17 cellular contexts compared by ENCODE assay signal in the genomic region with DNA sequence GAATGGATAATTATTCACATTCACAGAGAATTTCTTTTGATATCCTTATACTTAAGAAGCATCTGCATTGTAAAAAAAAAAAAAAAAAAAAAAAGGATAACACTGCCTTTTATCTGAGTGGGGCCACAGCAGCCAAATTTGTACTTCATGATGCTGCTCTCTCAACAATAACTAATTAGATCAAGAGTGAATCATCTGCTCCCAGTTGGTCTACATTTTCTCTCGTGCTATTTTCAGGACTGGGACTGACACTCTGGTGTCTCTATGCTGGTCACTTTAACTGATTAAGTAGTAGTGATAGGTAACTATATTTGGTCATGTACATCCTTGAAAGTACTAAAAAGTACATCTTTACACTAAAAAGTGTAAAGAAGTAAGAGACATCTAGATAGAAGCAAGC.
DNase-seq lines count a peak whose midpoint lies in the region; ATAC-seq, FAIRE-seq and TF ChIP-seq lines count a peak whose summit lies in the region.
"Had no signal": no experiment of that assay in that cellular context is flagged by ENCODE, and none has a peak within 500 bp of the region (broad histone marks: within the 10 kb centered on the region; RNA-seq: fewer than 3 reads in every experiment).

No MANE protein-coding gene starts in this region.

- H3K9me3 ChIP-seq in left ventricle myocardium inferior (replicated peaks): no peaks in the 10 kb centered on the region

- no peaks in the 10 kb centered on the region for H3K27me3 ChIP-seq in left ventricle myocardium inferior (ENCODE audit: low read depth)

- H3K4me1 Mint-ChIP-seq in activated naive CD4-positive, alpha-beta T cell treated with anti-CD3 and anti-CD28 coated beads, Interleukin-2, amount 50 U/mL, for 24 hours: peaks cover 24% of the 10 kb centered on the region
- H3K4me1 Mint-ChIP-seq in glutamatergic neuron (ENCODE audit: low read depth, unreplicated experiment): peaks cover 3% of the 10 kb centered on the region

- DNase-seq in activated naive CD4-positive, alpha-beta T cell treated with anti-CD3 and anti-CD28 coated beads, Interleukin-2, amount 50 U/mL, for 72 hours (ENCODE audit: low spot score in 2 of 2): no peak
- DNase-seq in NCI-H446 treated with DMSO at 0.1 percent for 48 hours (lab: John Stamatoyannopoulos, UW) (peak; percentile 95), glutamatergic neuron (no peak), RCC 7860 (ENCODE audit: low spot score) (no peak), GM19239 (ENCODE audit: insufficient read length, low spot score) (no peak), left ventricle myocardium inferior (no peak)
- DNase-seq: MV-4-11, NCI-H1436, NCI-H2107, NCI-H510A, NCI-H82 had no signal

- H3K36me3 ChIP-seq in left ventricle myocardium inferior: no peaks in the 10 kb centered on the region

- peaks cover 5% of the 10 kb centered on the region for H3K9me3 Mint-ChIP-seq in activated naive CD4-positive, alpha-beta T cell treated with anti-CD3 and anti-CD28 coated beads, Interleukin-2, amount 50 U/mL, for 24 hours
- H3K9me3 Mint-ChIP-seq in activated naive CD4-positive, alpha-beta T cell treated with anti-CD3 and anti-CD28 coated beads, Interleukin-2, amount 50 U/mL, for 72 hours: peaks cover 0 to 13% of the 10 kb centered on the region in 2 donors
- H3K9me3 Mint-ChIP-seq in glutamatergic neuron (ENCODE audit: unreplicated experiment): peaks cover 2% of the 10 kb centered on the region

- no peak overlapping the region for H3K27ac ChIP-seq in left ventricle myocardium inferior (replicated peaks)
- H3K27ac ChIP-seq: C4-2B, HL-60, SK-N-MC had no signal

- no peaks in the 10 kb centered on the region for H3K27me3 Mint-ChIP-seq in activated naive CD4-positive, alpha-beta T cell treated with anti-CD3 and anti-CD28 coated beads, Interleukin-2, amount 50 U/mL, for 24 hours
- no peaks in the 10 kb centered on the region for H3K27me3 Mint-ChIP-seq in glutamatergic neuron (ENCODE audit: unreplicated experiment)

- no peak overlapping the region for H3K4me3 ChIP-seq in left ventricle myocardium inferior
- H3K4me3 ChIP-seq: SK-N-MC had no signal

- no peak overlapping the region for H3K4me3 Mint-ChIP-seq in activated naive CD4-positive, alpha-beta T cell treated with anti-CD3 and anti-CD28 coated beads, Interleukin-2, amount 50 U/mL, for 24 hours
- no peak overlapping the region for H3K4me3 Mint-ChIP-seq in glutamatergic neuron (ENCODE audit: unreplicated experiment)

- ATAC-seq in activated naive CD4-positive, alpha-beta T cell treated with anti-CD3 and anti-CD28 coated beads, Interleukin-2, amount 50 U/mL, for 72 hours: no peak

- H3K36me3 Mint-ChIP-seq in activated naive CD4-positive, alpha-beta T cell treated with anti-CD3 and anti-CD28 coated beads, Interleukin-2, amount 50 U/mL, for 24 hours: peaks cover 24% of the 10 kb centered on the region
- peaks cover 0 to 13% of the 10 kb centered on the region in 2 donors for H3K36me3 Mint-ChIP-seq in activated naive CD4-positive, alpha-beta T cell treated with anti-CD3 and anti-CD28 coated beads, Interleukin-2, amount 50 U/mL, for 72 hours
- H3K36me3 Mint-ChIP-seq in glutamatergic neuron (ENCODE audit: unreplicated experiment): no peaks in the 10 kb centered on the region

- FAIRE-seq in RCC 7860 (lab: Jason Lieb, UNC) (no peak), GM19239 (lab: Jason Lieb, UNC) (no peak)
- FAIRE-seq: H1, HTR-8/SVneo had no signal

- peaks cover 6% of the 10 kb centered on the region for H3K4me1 ChIP-seq in left ventricle myocardium inferior

- no peak for TF ChIP-seq CTCF in glutamatergic neuron (IDR thresholded peaks at IDR 0.05; ENCODE audit: partially characterized antibody, unreplicated experiment)
- TF ChIP-seq CTCF in left ventricle myocardium inferior (IDR thresholded peaks at IDR 0.05; ENCODE audit: borderline replicate concordance): no peak

- intact Hi-C loops in left ventricle myocardium inferior (cut with micrococcal nuclease): loop anchor here (5.0 kb wide), 1 partner anchor 193 kb away; no protein-coding TSS in a partner anchor

- peak overlapping the region; percentile 2 for H3K27ac Mint-ChIP-seq in activated naive CD4-positive, alpha-beta T cell treated with anti-CD3 and anti-CD28 coated beads, Interleukin-2, amount 50 U/mL, for 24 hours
- no peak overlapping the region for H3K27ac Mint-ChIP-seq in activated naive CD4-positive, alpha-beta T cell treated with anti-CD3 and anti-CD28 coated beads, Interleukin-2, amount 50 U/mL, for 72 hours
- peak overlapping the region; percentile 35 for H3K27ac Mint-ChIP-seq in glutamatergic neuron (ENCODE audit: unreplicated experiment)

Comparison
In these comparisons a context has a peak if more than half of its experiments do, and no peak if none do; other contexts are left out.
1. H3K27ac Mint-ChIP-seq: peak in activated naive CD4-positive, alpha-beta T cell treated with anti-CD3 and anti-CD28 coated beads, Interleukin-2, amount 50 U/mL, for 24 hours (single experiment) and glutamatergic neuron (single experiment); none in activated naive CD4-positive, alpha-beta T cell treated with anti-CD3 and anti-CD28 coated beads, Interleukin-2, amount 50 U/mL, for 72 hours (0 of 2).